Comparison of ENCODE assay signal across 1 cellular context in the genomic region with DNA sequence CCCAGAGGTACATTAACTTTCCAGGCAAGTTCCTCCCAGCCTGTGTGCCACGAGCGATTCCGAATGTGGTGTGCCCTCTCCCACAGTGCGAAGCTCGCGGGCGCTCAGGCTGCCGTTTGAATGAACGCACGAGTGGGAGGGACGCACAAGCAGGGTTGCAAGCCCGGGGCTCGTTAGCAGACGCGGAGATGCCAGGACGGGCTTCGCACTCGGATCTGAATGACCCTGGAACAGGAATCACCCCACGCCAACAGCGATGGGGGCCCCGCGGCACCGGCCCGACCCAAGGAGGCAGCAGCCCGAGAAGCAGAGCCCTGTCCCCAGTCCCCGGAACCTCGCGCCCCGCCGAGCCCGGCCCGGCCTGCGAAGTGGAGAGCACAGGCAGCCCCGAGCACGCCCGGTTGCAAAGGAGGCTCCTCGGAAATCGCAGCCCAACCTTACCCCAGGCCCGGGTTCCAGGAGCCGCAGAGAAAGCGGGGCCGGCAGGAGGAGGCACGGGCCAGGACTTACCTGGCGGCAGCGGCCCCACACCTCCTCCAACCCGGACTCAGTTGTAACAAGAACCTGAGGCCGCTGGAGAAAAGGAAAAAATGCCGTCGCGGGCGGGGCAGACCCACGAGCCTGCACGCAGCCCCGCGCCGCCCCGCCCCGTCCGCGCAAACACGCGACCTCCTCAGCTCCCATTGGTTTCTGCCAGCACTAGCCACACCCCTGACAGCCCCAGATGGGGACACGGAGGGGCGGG.
TF ChIP-seq lines count a peak whose summit lies in the region.

Gene SLC25A30, minus strand, starts transcription at position 584 of the 745 bp plus-strand sequence. CDS start 6,948 bp downstream, outside the sequence.

TF ChIP-seq in HepG2, 621 proteins besides CTCF, POLR2A, EP300 and RAD21 (continued from another document and continues in another):
- TF ChIP-seq, protein P1, sequence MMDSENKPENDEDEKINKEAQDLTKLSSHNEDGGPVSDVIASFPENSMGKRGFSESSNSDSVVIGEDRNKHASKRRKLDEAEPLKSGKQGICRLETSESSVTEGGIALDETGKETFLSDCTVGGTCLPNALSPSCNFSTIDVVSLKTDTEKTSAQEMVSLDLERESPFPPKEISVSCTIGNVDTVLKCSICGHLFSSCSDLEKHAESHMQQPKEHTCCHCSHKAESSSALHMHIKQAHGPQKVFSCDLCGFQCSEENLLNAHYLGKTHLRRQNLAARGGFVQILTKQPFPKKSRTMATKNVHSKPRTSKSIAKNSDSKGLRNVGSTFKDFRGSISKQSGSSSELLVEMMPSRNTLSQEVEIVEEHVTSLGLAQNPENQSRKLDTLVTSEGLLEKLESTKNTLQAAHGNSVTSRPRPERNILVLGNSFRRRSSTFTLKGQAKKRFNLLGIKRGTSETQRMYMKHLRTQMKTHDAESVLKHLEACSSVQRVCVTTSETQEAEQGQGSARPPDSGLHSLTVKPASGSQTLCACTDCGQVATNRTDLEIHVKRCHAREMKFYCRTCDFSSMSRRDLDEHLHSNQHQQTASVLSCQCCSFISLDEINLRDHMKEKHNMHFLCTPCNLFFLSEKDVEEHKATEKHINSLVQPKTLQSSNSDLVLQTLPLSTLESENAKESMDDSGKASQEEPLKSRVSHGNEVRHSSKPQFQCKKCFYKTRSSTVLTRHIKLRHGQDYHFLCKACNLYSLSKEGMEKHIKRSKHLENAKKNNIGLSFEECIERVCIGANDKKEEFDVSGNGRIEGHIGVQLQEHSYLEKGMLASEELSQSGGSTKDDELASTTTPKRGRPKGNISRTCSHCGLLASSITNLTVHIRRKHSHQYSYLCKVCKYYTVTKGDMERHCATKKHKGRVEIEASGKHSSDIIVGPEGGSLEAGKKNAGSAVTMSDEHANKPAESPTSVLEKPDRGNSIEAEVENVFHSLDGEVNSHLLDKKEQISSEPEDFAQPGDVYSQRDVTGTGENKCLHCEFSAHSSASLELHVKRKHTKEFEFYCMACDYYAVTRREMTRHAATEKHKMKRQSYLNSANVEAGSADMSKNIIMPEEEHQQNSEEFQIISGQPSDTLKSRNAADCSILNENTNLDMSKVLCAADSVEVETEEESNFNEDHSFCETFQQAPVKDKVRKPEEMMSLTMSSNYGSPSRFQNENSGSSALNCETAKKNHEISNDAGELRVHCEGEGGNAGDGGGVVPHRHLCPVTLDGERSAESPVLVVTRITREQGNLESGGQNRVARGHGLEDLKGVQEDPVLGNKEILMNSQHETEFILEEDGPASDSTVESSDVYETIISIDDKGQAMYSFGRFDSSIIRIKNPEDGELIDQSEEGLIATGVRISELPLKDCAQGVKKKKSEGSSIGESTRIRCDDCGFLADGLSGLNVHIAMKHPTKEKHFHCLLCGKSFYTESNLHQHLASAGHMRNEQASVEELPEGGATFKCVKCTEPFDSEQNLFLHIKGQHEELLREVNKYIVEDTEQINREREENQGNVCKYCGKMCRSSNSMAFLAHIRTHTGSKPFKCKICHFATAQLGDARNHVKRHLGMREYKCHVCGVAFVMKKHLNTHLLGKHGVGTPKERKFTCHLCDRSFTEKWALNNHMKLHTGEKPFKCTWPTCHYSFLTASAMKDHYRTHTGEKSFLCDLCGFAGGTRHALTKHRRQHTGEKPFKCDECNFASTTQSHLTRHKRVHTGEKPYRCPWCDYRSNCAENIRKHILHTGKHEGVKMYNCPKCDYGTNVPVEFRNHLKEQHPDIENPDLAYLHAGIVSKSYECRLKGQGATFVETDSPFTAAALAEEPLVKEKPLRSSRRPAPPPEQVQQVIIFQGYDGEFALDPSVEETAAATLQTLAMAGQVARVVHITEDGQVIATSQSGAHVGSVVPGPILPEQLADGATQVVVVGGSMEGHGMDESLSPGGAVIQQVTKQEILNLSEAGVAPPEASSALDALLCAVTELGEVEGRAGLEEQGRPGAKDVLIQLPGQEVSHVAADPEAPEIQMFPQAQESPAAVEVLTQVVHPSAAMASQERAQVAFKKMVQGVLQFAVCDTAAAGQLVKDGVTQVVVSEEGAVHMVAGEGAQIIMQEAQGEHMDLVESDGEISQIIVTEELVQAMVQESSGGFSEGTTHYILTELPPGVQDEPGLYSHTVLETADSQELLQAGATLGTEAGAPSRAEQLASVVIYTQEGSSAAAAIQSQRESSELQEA (CRISPR knock-in tag; IDR thresholded peaks at IDR 0.05; ENCODE audit: not compliant biosample characterization) = peak; percentile 31
- TF ChIP-seq ZNF3 (CRISPR knock-in tag; IDR thresholded peaks at IDR 0.05) = no peak
- peak; percentile 87 for TF ChIP-seq SALL2 (CRISPR knock-in tag; IDR thresholded peaks at IDR 0.05)
- TF ChIP-seq GABPB1 (CRISPR knock-in tag; IDR thresholded peaks at IDR 0.05) = peak; percentile 70
- TF ChIP-seq JUND (CRISPR knock-in tag; IDR thresholded peaks at IDR 0.05) = 0 out of 2 replicates have a peak, but pooled peaks have one; percentile 12
- TF ChIP-seq FOXJ3 (CRISPR knock-in tag; IDR thresholded peaks at IDR 0.05; ENCODE audit: borderline replicate concordance) = no peak
- TF ChIP-seq SP140L (CRISPR knock-in tag; IDR thresholded peaks at IDR 0.05; ENCODE audit: borderline replicate concordance) = 0 out of 2 replicates have a peak, but pooled peaks have one; percentile 48
- peak; percentile 38; the same call in 1 of the 2 replicates for TF ChIP-seq ZNF451 (CRISPR knock-in tag; IDR thresholded peaks at IDR 0.05)
- no peak for TF ChIP-seq SOX6 (IDR thresholded peaks at IDR 0.05)
- peak; percentile 58 for TF ChIP-seq SOX6 (CRISPR knock-in tag; IDR thresholded peaks at IDR 0.05)
- TF ChIP-seq SP1 (IDR thresholded peaks at IDR 0.05) = no peak
- peak; percentile 69; the same call in 1 of the 2 replicates for TF ChIP-seq SP1 (CRISPR knock-in tag; IDR thresholded peaks at IDR 0.05)
- TF ChIP-seq, protein P2, sequence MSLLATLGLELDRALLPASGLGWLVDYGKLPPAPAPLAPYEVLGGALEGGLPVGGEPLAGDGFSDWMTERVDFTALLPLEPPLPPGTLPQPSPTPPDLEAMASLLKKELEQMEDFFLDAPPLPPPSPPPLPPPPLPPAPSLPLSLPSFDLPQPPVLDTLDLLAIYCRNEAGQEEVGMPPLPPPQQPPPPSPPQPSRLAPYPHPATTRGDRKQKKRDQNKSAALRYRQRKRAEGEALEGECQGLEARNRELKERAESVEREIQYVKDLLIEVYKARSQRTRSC (CRISPR knock-in tag; IDR thresholded peaks at IDR 0.05; ENCODE audit: low read depth) = no peak
- TF ChIP-seq ZFP82 (CRISPR knock-in tag; IDR thresholded peaks at IDR 0.05; ENCODE audit: borderline replicate concordance) = 0 out of 2 replicates have a peak, but pooled peaks have one; percentile 14
- TF ChIP-seq SNAI1 (CRISPR knock-in tag; IDR thresholded peaks at IDR 0.05; ENCODE audit: borderline replicate concordance) = peak; percentile 88; the same call in 1 of the 2 replicates
- peak; percentile 83; the same call in 1 of the 2 replicates for TF ChIP-seq CENPT (CRISPR knock-in tag; IDR thresholded peaks at IDR 0.05; ENCODE audit: low read depth)
- no peak for TF ChIP-seq POLR2AphosphoS2 (IDR thresholded peaks at IDR 0.05; ENCODE audit: low read depth, low read length)
- no peak for TF ChIP-seq ZBTB7B (CRISPR knock-in tag; IDR thresholded peaks at IDR 0.05)
- TF ChIP-seq PHF21A (CRISPR knock-in tag; IDR thresholded peaks at IDR 0.05) = peak; percentile 77
- peak; percentile 54; the same call in 1 of the 2 replicates for TF ChIP-seq SALL1 (CRISPR knock-in tag; IDR thresholded peaks at IDR 0.05)
- no peak for TF ChIP-seq ZNF75D (CRISPR knock-in tag; IDR thresholded peaks at IDR 0.05; ENCODE audit: borderline replicate concordance)
- no peak for TF ChIP-seq ZNF780A (CRISPR knock-in tag; IDR thresholded peaks at IDR 0.05)
- 0 out of 2 replicates have a peak, but pooled peaks have one; percentile 23 for TF ChIP-seq PHF20 (CRISPR knock-in tag; IDR thresholded peaks at IDR 0.05)
- TF ChIP-seq, protein P3, sequence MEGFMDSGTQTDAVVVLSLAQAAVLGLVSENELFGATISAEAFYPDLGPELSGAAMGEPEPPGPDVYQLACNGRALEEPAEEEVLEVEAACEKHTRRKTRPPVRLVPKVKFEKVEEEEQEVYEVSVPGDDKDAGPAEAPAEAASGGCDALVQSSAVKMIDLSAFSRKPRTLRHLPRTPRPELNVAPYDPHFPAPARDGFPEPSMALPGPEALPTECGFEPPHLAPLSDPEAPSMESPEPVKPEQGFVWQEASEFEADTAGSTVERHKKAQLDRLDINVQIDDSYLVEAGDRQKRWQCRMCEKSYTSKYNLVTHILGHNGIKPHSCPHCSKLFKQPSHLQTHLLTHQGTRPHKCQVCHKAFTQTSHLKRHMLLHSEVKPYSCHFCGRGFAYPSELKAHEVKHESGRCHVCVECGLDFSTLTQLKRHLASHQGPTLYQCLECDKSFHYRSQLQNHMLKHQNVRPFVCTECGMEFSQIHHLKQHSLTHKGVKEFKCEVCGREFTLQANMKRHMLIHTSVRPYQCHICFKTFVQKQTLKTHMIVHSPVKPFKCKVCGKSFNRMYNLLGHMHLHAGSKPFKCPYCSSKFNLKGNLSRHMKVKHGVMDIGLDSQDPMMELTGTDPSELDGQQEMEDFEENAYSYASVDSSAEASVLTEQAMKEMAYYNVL (CRISPR knock-in tag; IDR thresholded peaks at IDR 0.05; ENCODE audit: borderline replicate concordance) = 0 out of 2 replicates have a peak, but pooled peaks have one; percentile 63
- peak; percentile 79; the same call in 1 of the 2 replicates for TF ChIP-seq ZNF232 (CRISPR knock-in tag; IDR thresholded peaks at IDR 0.05; ENCODE audit: borderline replicate concordance)
- TF ChIP-seq SP4 (CRISPR knock-in tag; IDR thresholded peaks at IDR 0.05) = peak; percentile 74
- 0 out of 2 replicates have a peak, but pooled peaks have one; percentile 67 for TF ChIP-seq ZSCAN20 (CRISPR knock-in tag; IDR thresholded peaks at IDR 0.05; ENCODE audit: borderline replicate concordance)
- no peak for TF ChIP-seq TBP (CRISPR knock-in tag; IDR thresholded peaks at IDR 0.05)
- TF ChIP-seq KDM6A (CRISPR knock-in tag; IDR thresholded peaks at IDR 0.05; ENCODE audit: low read depth) = no peak
- TF ChIP-seq NFE2 (CRISPR knock-in tag; IDR thresholded peaks at IDR 0.05) = no peak
- no peak for TF ChIP-seq ZNF484 (CRISPR knock-in tag; IDR thresholded peaks at IDR 0.05; ENCODE audit: borderline replicate concordance, low read depth)
- no peak for TF ChIP-seq HNF4G (IDR thresholded peaks at IDR 0.05; ENCODE audit: borderline replicate concordance, low read depth, low read length)
- no peak for TF ChIP-seq HNF4G (CRISPR knock-in tag; IDR thresholded peaks at IDR 0.05; ENCODE audit: borderline replicate concordance, low read depth)
- peak; percentile 51; the same call in 1 of the 2 replicates for TF ChIP-seq TBX2 (CRISPR knock-in tag; IDR thresholded peaks at IDR 0.05; ENCODE audit: borderline replicate concordance)
- TF ChIP-seq ZBTB7A (CRISPR knock-in tag; IDR thresholded peaks at IDR 0.05) = peak; percentile 34; the same call in 1 of the 2 replicates
- TF ChIP-seq ZFX (CRISPR knock-in tag; IDR thresholded peaks at IDR 0.05; ENCODE audit: low read depth) = peak; percentile 87
- TF ChIP-seq, protein P4, sequence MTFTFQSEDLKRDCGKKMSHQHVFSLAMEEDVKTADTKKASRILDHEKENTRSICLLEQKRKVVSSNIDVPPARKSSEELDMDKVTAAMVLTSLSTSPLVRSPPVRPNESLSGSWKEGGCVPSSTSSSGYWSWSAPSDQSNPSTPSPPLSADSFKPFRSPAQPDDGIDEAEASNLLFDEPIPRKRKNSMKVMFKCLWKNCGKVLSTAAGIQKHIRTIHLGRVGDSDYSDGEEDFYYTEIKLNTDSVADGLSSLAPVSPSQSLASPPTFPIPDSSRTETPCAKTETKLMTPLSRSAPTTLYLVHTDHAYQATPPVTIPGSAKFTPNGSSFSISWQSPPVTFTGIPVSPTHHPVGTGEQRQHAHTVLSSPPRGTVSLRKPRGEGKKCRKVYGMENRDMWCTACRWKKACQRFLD (CRISPR knock-in tag; IDR thresholded peaks at IDR 0.05; ENCODE audit: borderline replicate concordance) = 0 out of 2 replicates have a peak, but pooled peaks have one; percentile 56
- no peak for TF ChIP-seq HHEX (CRISPR knock-in tag; IDR thresholded peaks at IDR 0.05)
- peak; percentile 77; the same call in 1 of the 2 replicates for TF ChIP-seq ZNF253 (CRISPR knock-in tag; IDR thresholded peaks at IDR 0.05; ENCODE audit: borderline replicate concordance)
- no peak for TF ChIP-seq CSRNP2 (CRISPR knock-in tag; conservative IDR thresholded peaks at IDR 0.05; ENCODE audit: low read depth)
- no peak; the same call in 1 of the 2 replicates for TF ChIP-seq ZNF891 (CRISPR knock-in tag; IDR thresholded peaks at IDR 0.05)
- 0 out of 2 replicates have a peak, but pooled peaks have one; percentile 13 for TF ChIP-seq RXRA (CRISPR knock-in tag; IDR thresholded peaks at IDR 0.05)
- TF ChIP-seq ZNF574 (CRISPR knock-in tag; IDR thresholded peaks at IDR 0.05) = peak; percentile 56
